7 cellular contexts compared by ENCODE assay signal in genomic region chr3:151086484-151087456, GRCh38. TPM values are rescaled to one million over a fixed set of nuclear protein-coding genes. Genes with fewer than 3 reads are reported as not detected.
DNase-seq lines count a peak whose midpoint lies in the region; ATAC-seq, FAIRE-seq and TF ChIP-seq lines count a peak whose summit lies in the region.

No MANE protein-coding gene starts in this region.

- no peak overlapping the region for H3K27ac ChIP-seq in keratinocyte (ENCODE audit: control insufficient read depth, insufficient read depth, low read length)

- H4K20me1 ChIP-seq in keratinocyte (ENCODE audit: control insufficient read depth, extremely low read depth, insufficient read depth, low read length) = no peaks in the 10 kb centered on the region

- peaks cover 63% of the 10 kb centered on the region for H3K27me3 ChIP-seq in keratinocyte (ENCODE audit: control insufficient read depth, extremely low read depth, insufficient read depth, low read length)

- peaks cover 58% of the 10 kb centered on the region for H3K4me1 Mint-ChIP-seq in WTC11
- no peaks in the 10 kb centered on the region for H3K4me1 Mint-ChIP-seq in central memory CD8-positive, alpha-beta T cell

- H3K36me3 Mint-ChIP-seq in WTC11 = no peaks in the 10 kb centered on the region
- peaks cover 4% of the 10 kb centered on the region for H3K36me3 Mint-ChIP-seq in central memory CD8-positive, alpha-beta T cell (ENCODE audit: insufficient read depth)

- H3K9me1 ChIP-seq in keratinocyte (ENCODE audit: control insufficient read depth, extremely low read depth, insufficient read depth, low read length) = no peaks in the 10 kb centered on the region

- peaks cover 6% of the 10 kb centered on the region for H3K4me1 ChIP-seq in keratinocyte (ENCODE audit: control insufficient read depth, extremely low read depth, insufficient read depth, low read length)

- DNase-seq in NCI-H2081 (lab: John Stamatoyannopoulos, UW) = peak; percentile 86 to 94
- DNase-seq in WTC11 (ENCODE audit: low spot score) = peak; percentile 77
- DNase-seq in central memory CD8-positive, alpha-beta T cell (ENCODE audit: low spot score in 2 of 2) = peak in 1 of 2 donors; percentile 39
- DNase-seq in keratinocyte (ENCODE audit: low read depth, low spot score) = no peak
- peak; percentile 41 to 59 for DNase-seq in stimulated activated CD4-positive, alpha-beta T cell treated with anti-CD3 and anti-CD28 coated beads, Interleukin-12 subunit alpha, Interleukin-12 subunit beta, amount 100 ng/mL, for 24 hours (ENCODE audit: low read depth in 2 of 2)

- H2AFZ ChIP-seq in keratinocyte (ENCODE audit: control insufficient read depth, low read length) = peak overlapping the region; percentile 43

- no peak for FAIRE-seq in keratinocyte (lab: Jason Lieb, UNC)

- POLR2A ChIA-PET in WTC11 (lab: Charles Lee) = interaction anchor here (1.2 to 1.8 kb wide), 5 partner anchors 10 to 324 kb away, joined by 3 to 7 read pairs (median 5); partner anchors contain the start of gene SIAH2

- ATAC-seq in GM18505 (IDR thresholded peaks at IDR 0.05; ENCODE audit: unreplicated experiment) = peak; percentile 73
- peak; percentile 73 for ATAC-seq in HG03025 (IDR thresholded peaks at IDR 0.05; ENCODE audit: low FRiP score, unreplicated experiment)
- ATAC-seq in WTC11 = peak; percentile 60
- peak; percentile 68 for ATAC-seq in central memory CD8-positive, alpha-beta T cell (replicated peaks; ENCODE audit: extremely low read depth, poor library complexity, severe bottlenecking)

- dilution Hi-C loops in keratinocyte (cut with MboI; ENCODE audit: extremely low pct_ligation_motif_present, low sequenced_read_pairs) = no loop called here

- H3K27me3 Mint-ChIP-seq in WTC11 (ENCODE audit: low read depth) = peaks cover 20% of the 10 kb centered on the region
- peaks cover 78% of the 10 kb centered on the region for H3K27me3 Mint-ChIP-seq in central memory CD8-positive, alpha-beta T cell

- H3K9me3 ChIP-seq in keratinocyte (ENCODE audit: control insufficient read depth, low read depth, low read length) = no peaks in the 10 kb centered on the region

- H3K79me2 ChIP-seq in keratinocyte (ENCODE audit: control insufficient read depth, insufficient read depth, low read length) = no peaks in the 10 kb centered on the region

- no peaks in the 10 kb centered on the region for H3K36me3 ChIP-seq in keratinocyte (ENCODE audit: control insufficient read depth in 2 of 2, extremely low read depth in 1 of 2, insufficient read depth in 2 of 2, low read length in 2 of 2)

- no peak for TF ChIP-seq POLR2A in GM18505 (IDR thresholded peaks at IDR 0.05; ENCODE audit: borderline replicate concordance, extremely low read depth, insufficient read depth, insufficient read length)

- peak overlapping the region; percentile 73 for H3K4me2 ChIP-seq in keratinocyte (ENCODE audit: control insufficient read depth, extremely low read depth, insufficient read depth, low read depth, low read length)

- H3K27ac Mint-ChIP-seq in WTC11 = peak overlapping the region; percentile 84
- H3K27ac Mint-ChIP-seq in central memory CD8-positive, alpha-beta T cell (ENCODE audit: low read depth) = no peak overlapping the region

- CTCF ChIA-PET in WTC11 (lab: Charles Lee) = interaction anchor here (0.6 to 3.3 kb wide), 20 partner anchors 8 to 1466 kb away, joined by 3 to 19 read pairs (median 4); no protein-coding TSS in a partner anchor

- TF ChIP-seq CTCF in WTC11 (IDR thresholded peaks at IDR 0.05) = 0 out of 2 replicates have a peak, but pooled peaks have one; percentile 20
- peak; percentile 46 to 74 (median 69) for TF ChIP-seq CTCF in keratinocyte (optimal IDR thresholded peaks at IDR 0.05 in 1 of 3, IDR thresholded peaks at IDR 0.05 in 1 of 3, conservative IDR thresholded peaks at IDR 0.05 in 1 of 3; ENCODE audit: extremely low read depth in 1 of 3, insufficient read depth in 2 of 3, low read length in 3 of 3)

- no peak overlapping the region for H3K9ac ChIP-seq in keratinocyte (ENCODE audit: control insufficient read depth, extremely low read depth, insufficient read depth, low read length)

- H3K9me3 Mint-ChIP-seq in WTC11 = no peaks in the 10 kb centered on the region
- H3K9me3 Mint-ChIP-seq in central memory CD8-positive, alpha-beta T cell = no peaks in the 10 kb centered on the region

- H3K4me3 Mint-ChIP-seq in WTC11 = peak overlapping the region; percentile 94
- peak overlapping the region; percentile 81 for H3K4me3 Mint-ChIP-seq in central memory CD8-positive, alpha-beta T cell

- H3K4me3 ChIP-seq in keratinocyte (ENCODE audit: control insufficient read depth in 2 of 3, extremely low read depth in 1 of 3, insufficient read depth in 2 of 3, low read depth in 1 of 3, low read length in 3 of 3) = peak overlapping the region; percentile 34 to 61 (median 57)

TF ChIP-seq in WTC11, 78 proteins besides CTCF, POLR2A, EP300 and RAD21 (continues in another document):
- TF ChIP-seq TCF7 (CRISPR knock-in tag; IDR thresholded peaks at IDR 0.05; ENCODE audit: low read depth) (no peak), JAZF1 (CRISPR knock-in tag; IDR thresholded peaks at IDR 0.05) (no peak), HMGXB4 (CRISPR knock-in tag; IDR thresholded peaks at IDR 0.05) (peak; percentile 80), ZNF423 (CRISPR knock-in tag; IDR thresholded peaks at IDR 0.05) (no peak), GRHL2 (CRISPR knock-in tag; IDR thresholded peaks at IDR 0.05; ENCODE audit: insufficient replicate concordance, severe bottlenecking) (no peak), ZSCAN18 (CRISPR knock-in tag; IDR thresholded peaks at IDR 0.05) (no peak), CDX4 (CRISPR knock-in tag; IDR thresholded peaks at IDR 0.05; ENCODE audit: borderline replicate concordance) (no peak), PRDM15 (CRISPR knock-in tag; IDR thresholded peaks at IDR 0.05) (peak; percentile 69; the same call in 1 of the 2 replicates)

RNA-seq across cellular contexts. Expression of gene MED12L, which starts 1.3 kb away (rescaled TPM):
- 22.3 to 27.4 TPM (median 25.2 TPM) in 3 replicates for total RNA-seq in WTC11 (2021)
- polyA plus RNA-seq in keratinocyte = 0.04 to 0.36 TPM (median 0.04 TPM) in 3 replicates
- 0.04 TPM for polyA plus RNA-seq in keratinocyte (2011; ENCODE audit: low read depth)
- 0.05 and 0.09 TPM in 2 replicates for polyA plus RNA-seq in keratinocyte (2011; cell fraction: cytosol; rRNA removed)
- 0.13 and 0.32 TPM in 2 replicates for polyA plus RNA-seq in keratinocyte (2011; cell fraction: nucleus; rRNA removed)
- 0.02 TPM in 1 of 2 replicates, not detected in the other for polyA plus RNA-seq in keratinocyte (2012; ENCODE audit: low replicate concordance)
- polyA minus RNA-seq in keratinocyte = 0.35 to 2.4 TPM in 2 of 3 replicates, not detected in the other
- not detected for polyA minus RNA-seq in keratinocyte (2011; cell fraction: cytosol; rRNA and poly(A)+ RNA removed)
- polyA minus RNA-seq in keratinocyte (2011; cell fraction: nucleus; rRNA and poly(A)+ RNA removed) = 0.95 and 1.2 TPM in 2 replicates
